In genomic region chr4:6148506-6149205, GRCh38 we compare ENCODE assay signal across 28 cellular contexts. TPM values are rescaled to one million over a fixed set of nuclear protein-coding genes. Genes with fewer than 3 reads are reported as not detected.
"Had no signal": no experiment of that assay in that cellular context is flagged by ENCODE, and none has a peak within 500 bp of the region (broad histone marks: within the 10 kb centered on the region; RNA-seq: fewer than 3 reads in every experiment).

No MANE protein-coding gene starts in this region.

- H3K4me1 ChIP-seq: esophagus squamous epithelium, gastrocnemius medialis, heart right ventricle, left lung had no signal

- H3K27ac ChIP-seq: coronary artery, epithelial cell of prostate, esophagus squamous epithelium, gastrocnemius medialis, heart right ventricle, left lung had no signal

- H3K9me3 ChIP-seq: esophagus squamous epithelium, gastrocnemius medialis, mucosa of descending colon had no signal

- DNase-seq: dermis blood vessel endothelial cell; effector CD8-positive, alpha-beta T cell; effector memory CD8-positive, alpha-beta T cell; endodermal cell; erythroblast; esophagus squamous epithelium; foreskin fibroblast; foreskin melanocyte; gastrocnemius medialis; glutamatergic neuron; head of caudate nucleus; heart right ventricle; hippocampal formation; left cardiac atrium; left lung; left ventricle myocardium superior; mammary epithelial cell; mesendoderm; mucosa of descending colon; naive B cell had no signal

- ATAC-seq: effector memory CD8-positive, alpha-beta T cell; esophagus mucosa; gastrocnemius medialis; heart right ventricle; left cardiac atrium; left lung; left ventricle myocardium superior; mucosa of descending colon had no signal

- H3K27me3 ChIP-seq: gastrocnemius medialis had no signal

- H3K4me3 ChIP-seq: coronary artery, esophagus squamous epithelium, gastrocnemius medialis, heart right ventricle, left lung, lung, mucosa of descending colon had no signal

- H3K36me3 ChIP-seq: esophagus squamous epithelium, gastrocnemius medialis, heart right ventricle, left lung had no signal

RNA-seq across cellular contexts. Expression of gene JAKMIP1, which starts 51.7 kb away (rescaled TPM):
- total RNA-seq: dermis blood vessel endothelial cell, esophagus mucosa, glomerular endothelial cell, kidney epithelial cell, left ventricle myocardium superior, lower leg skin, mammary epithelial cell, myocyte had no signal
